1 cellular context compared by ENCODE assay signal in genomic region chr7:131625817-131626372, GRCh38.
TF ChIP-seq lines count a peak whose summit lies in the region.

No MANE protein-coding gene starts in this region.

TF ChIP-seq in K562, 482 proteins besides CTCF, POLR2A, EP300 and RAD21 (continued from another document):
- TF ChIP-seq GABPA (tag; conservative IDR thresholded peaks at IDR 0.05; ENCODE audit: low read depth) (0 out of 2 replicates have a peak, but pooled peaks have one; percentile 25), FOSL1 (tag; conservative IDR thresholded peaks at IDR 0.05) (peak; percentile 66), BRF1 (IDR thresholded peaks at IDR 0.05; ENCODE audit: borderline replicate concordance, extremely low read depth, insufficient read length) (no peak), VEZF1 (CRISPR knock-in tag; IDR thresholded peaks at IDR 0.05) (peak; percentile 49; the same call in 1 of the 2 replicates), SOX6 (IDR thresholded peaks at IDR 0.05) (0 out of 2 replicates have a peak, but pooled peaks have one; percentile 42), ZNF224 (CRISPR knock-in tag; IDR thresholded peaks at IDR 0.05) (no peak)
- TF ChIP-seq, protein P1, sequence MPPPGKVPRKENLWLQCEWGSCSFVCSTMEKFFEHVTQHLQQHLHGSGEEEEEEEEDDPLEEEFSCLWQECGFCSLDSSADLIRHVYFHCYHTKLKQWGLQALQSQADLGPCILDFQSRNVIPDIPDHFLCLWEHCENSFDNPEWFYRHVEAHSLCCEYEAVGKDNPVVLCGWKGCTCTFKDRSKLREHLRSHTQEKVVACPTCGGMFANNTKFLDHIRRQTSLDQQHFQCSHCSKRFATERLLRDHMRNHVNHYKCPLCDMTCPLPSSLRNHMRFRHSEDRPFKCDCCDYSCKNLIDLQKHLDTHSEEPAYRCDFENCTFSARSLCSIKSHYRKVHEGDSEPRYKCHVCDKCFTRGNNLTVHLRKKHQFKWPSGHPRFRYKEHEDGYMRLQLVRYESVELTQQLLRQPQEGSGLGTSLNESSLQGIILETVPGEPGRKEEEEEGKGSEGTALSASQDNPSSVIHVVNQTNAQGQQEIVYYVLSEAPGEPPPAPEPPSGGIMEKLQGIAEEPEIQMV (tag; conservative IDR thresholded peaks at IDR 0.05; ENCODE audit: low read depth), result no peak
TF ChIP-seq in K562: peak in this region for 6.
